8 cellular contexts compared by ENCODE assay signal in the genomic region with DNA sequence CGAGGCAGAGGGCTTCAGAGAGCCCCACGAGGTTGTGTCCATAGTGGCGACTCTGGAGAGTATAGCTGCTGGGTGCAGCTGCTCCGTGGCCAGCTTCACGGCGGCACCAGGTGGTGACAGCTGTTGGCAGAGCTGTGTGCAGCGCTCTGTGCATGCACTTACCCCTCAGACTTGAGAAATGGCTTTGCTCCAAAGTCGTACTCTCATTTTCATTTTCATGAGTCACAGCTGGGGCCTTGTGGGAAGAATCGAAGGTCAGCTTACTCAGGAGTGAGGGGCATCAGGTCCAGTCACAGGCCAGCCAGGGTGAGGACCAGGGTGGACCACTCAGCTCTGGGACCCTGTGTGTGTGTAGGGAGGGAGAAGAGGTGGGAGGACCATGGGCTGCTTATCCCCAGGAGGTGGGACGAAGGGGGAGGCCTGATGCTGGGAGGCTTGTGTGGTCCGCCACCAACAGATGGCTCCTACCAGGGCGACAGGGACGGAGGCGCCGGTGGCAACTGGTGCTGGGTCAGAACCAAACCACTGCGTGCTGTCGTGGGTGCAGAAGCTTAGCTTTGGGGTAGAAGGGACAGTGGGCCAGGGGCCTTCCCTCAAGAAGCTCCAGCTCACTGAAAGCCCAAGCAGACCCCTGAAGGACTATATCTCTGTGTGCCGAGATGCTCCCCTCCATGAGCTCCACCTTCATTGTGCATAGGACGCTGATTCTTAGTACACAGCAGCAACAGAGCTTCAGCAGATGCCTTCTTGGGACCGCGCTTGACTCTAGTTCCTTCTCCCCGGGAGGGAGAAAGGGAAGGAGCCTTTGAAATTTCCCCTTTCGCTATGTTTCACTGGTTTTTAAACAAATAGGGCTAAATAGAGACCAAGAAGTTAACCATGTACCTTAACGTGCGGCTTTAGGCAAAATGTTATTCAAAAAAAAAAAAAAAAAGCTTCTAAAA.
A peak's percentile ranks its signal among the peaks of the same experiment; 100 is the strongest.
DNase-seq lines count a peak whose midpoint lies in the region; ATAC-seq and TF ChIP-seq lines count a peak whose summit lies in the region.

No MANE protein-coding gene starts in this region.

- H3K27ac ChIP-seq in right atrium auricular region (peak overlapping the region; percentile 78 to 80), SK-N-SH (ENCODE audit: low read depth in 2 of 2, low read length in 1 of 2) (no peak overlapping the region)

- H3K9me3 ChIP-seq in right atrium auricular region (no peaks in the 10 kb centered on the region), SK-N-SH (no peaks in the 10 kb centered on the region)

- H3K9ac ChIP-seq in SK-N-SH: no peak overlapping the region

- TF ChIP-seq RAD21 in SK-N-SH (IDR thresholded peaks at IDR 0.05; ENCODE audit: low read length): no peak

- no peaks in the 10 kb centered on the region for H3K79me2 ChIP-seq in SK-N-SH (ENCODE audit: insufficient read depth)

- no peaks in the 10 kb centered on the region for H4K20me1 ChIP-seq in SK-N-SH (ENCODE audit: insufficient read depth)

- H3K27me3 ChIP-seq in right atrium auricular region (no peaks in the 10 kb centered on the region), SK-N-SH (ENCODE audit: insufficient read depth) (no peaks in the 10 kb centered on the region)

- 43% methylated on average over 16 of the region's 25 CpGs for WGBS in SK-N-SH (ENCODE audit: low lambda C conversion rate)

- H3F3A ChIP-seq in SK-N-SH (replicated peaks; ENCODE audit: insufficient read depth): no peaks in the 10 kb centered on the region

- H3K4me2 ChIP-seq in SK-N-SH: no peak overlapping the region

- no peak overlapping the region for H2AFZ ChIP-seq in SK-N-SH (ENCODE audit: low read depth)

- TF ChIP-seq EP300 in SK-N-SH (IDR thresholded peaks at IDR 0.05; ENCODE audit: borderline replicate concordance in 1 of 2, low read depth in 1 of 2, low read length in 1 of 2): no peak

- H3K4me1 ChIP-seq in right atrium auricular region: peaks cover 0 to 39% of the 10 kb centered on the region in 2 donors
- H3K4me1 ChIP-seq in SK-N-SH (ENCODE audit: control insufficient read depth in 1 of 2, insufficient read depth in 2 of 2, low read depth in 1 of 2, low read length in 1 of 2): no peaks in the 10 kb centered on the region

- no peaks in the 10 kb centered on the region for H3K9me2 ChIP-seq in SK-N-SH

- H3K36me3 ChIP-seq in right atrium auricular region (no peaks in the 10 kb centered on the region), SK-N-SH (replicated peaks in 1 of 2; ENCODE audit: control insufficient read depth in 1 of 2, insufficient read depth in 2 of 2, low read length in 1 of 2) (no peaks in the 10 kb centered on the region)

- POLR2A ChIA-PET in SK-N-SH (lab: Yijun Ruan, JAX): no interaction called here

- ATAC-seq in GM18520 (IDR thresholded peaks at IDR 0.05; ENCODE audit: unreplicated experiment) (peak; percentile 47), HG02870 (IDR thresholded peaks at IDR 0.05; ENCODE audit: unreplicated experiment) (peak; percentile 34)

- CTCF ChIA-PET in SK-N-SH (lab: Yijun Ruan, JAX): interaction anchor here (0.6 to 1.5 kb wide), 4 partner anchors 17 to 109 kb away, joined by 3 to 6 read pairs (median 3); no protein-coding TSS in a partner anchor

- DNase-seq in Ammon's horn (ENCODE audit: low spot score) (peak; percentile 47), RPMI7951 (ENCODE audit: low read depth) (peak; percentile 6), right atrium auricular region (ENCODE audit: low spot score) (no peak), SK-N-DZ (ENCODE audit: low spot score) (no peak), SK-N-SH (no peak)
- no peak for DNase-seq in central memory CD4-positive, alpha-beta T cell

- TF ChIP-seq CTCF in right atrium auricular region (IDR thresholded peaks at IDR 0.05) (no peak), SK-N-SH (IDR thresholded peaks at IDR 0.05) (no peak)

- H3K4me3 ChIP-seq in right atrium auricular region (no peak overlapping the region), SK-N-SH (ENCODE audit: low read depth in 2 of 2, low read length in 1 of 2) (no peak overlapping the region)

TF ChIP-seq in SK-N-SH, 30 proteins besides CTCF, POLR2A, EP300 and RAD21:
- TF ChIP-seq NFIC (IDR thresholded peaks at IDR 0.05; ENCODE audit: borderline replicate concordance) (no peak), SIN3A (IDR thresholded peaks at IDR 0.05; ENCODE audit: borderline replicate concordance, low read depth, low read length) (no peak)

Comparison
In these comparisons a context has a peak if more than half of its experiments do, and no peak if none do; other contexts are left out.
1. DNase-seq: peak in Ammon's horn (single experiment) and RPMI7951 (single experiment); none in right atrium auricular region (single experiment), SK-N-DZ (single experiment), central memory CD4-positive, alpha-beta T cell (single experiment) and SK-N-SH (single experiment).
2. H3K27ac ChIP-seq: peak in right atrium auricular region (2 of 2); none in SK-N-SH (0 of 2).